Comparison of ENCODE assay signal across 10 cellular contexts in the genomic region with DNA sequence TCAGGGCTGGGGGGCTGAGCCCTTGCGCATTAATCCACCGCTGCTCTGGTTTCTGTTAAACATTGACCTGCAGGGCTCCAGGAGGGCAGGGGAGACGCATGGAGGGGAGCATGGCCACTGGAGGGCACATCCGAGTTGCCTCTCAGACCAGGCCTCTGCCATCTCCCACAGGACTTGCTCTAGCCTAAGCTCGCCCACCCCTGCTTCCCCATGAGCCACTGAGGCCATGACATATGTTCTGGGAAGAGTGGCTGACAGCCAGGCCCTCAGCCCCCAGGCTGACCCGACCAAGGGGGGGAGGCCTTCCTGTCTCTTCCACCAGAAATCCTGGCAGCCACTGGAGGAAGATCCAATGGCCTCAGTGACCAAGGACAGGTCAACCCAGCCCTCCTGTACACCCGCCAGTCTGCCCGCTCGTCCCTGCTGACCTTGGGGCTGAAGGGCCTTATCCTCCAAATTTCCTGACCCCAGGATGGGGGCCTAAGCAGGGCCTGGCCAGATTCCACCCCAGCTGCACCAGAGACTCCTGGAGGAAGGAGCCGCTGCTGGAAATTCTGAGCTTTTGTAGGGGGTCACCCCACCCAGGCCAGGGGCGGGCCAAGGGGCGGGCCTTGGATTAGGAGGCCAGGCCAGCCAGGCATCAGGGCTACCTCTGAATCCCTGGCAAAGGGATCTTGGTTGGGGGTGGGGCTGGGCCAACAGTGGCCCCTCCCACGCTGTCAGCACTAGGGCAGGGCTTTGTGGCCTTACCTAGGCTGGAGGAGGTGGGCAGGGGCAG. TPM values are rescaled to one million over a fixed set of nuclear protein-coding genes. Genes with fewer than 3 reads are reported as not detected.
DNase-seq lines count a peak whose midpoint lies in the region; ATAC-seq, FAIRE-seq and TF ChIP-seq lines count a peak whose summit lies in the region.
"Had no signal": no experiment of that assay in that cellular context is flagged by ENCODE, and none has a peak within 500 bp of the region (broad histone marks: within the 10 kb centered on the region; RNA-seq: fewer than 3 reads in every experiment).

A gene with protein sequence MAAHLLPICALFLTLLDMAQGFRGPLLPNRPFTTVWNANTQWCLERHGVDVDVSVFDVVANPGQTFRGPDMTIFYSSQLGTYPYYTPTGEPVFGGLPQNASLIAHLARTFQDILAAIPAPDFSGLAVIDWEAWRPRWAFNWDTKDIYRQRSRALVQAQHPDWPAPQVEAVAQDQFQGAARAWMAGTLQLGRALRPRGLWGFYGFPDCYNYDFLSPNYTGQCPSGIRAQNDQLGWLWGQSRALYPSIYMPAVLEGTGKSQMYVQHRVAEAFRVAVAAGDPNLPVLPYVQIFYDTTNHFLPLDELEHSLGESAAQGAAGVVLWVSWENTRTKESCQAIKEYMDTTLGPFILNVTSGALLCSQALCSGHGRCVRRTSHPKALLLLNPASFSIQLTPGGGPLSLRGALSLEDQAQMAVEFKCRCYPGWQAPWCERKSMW (minus strand): TSS at position 537 of the 778 bp plus-strand sequence. CDS start 618 bp downstream, outside the sequence.

- no peaks in the 10 kb centered on the region for H3K9me3 Mint-ChIP-seq in stimulated activated memory B cell treated with anti-CD40 and anti-IgM and Interleukin-4, amounts not matched to agents 10 μg/mL and 1 μg/mL and 100 μg/mL, for 72 hours

- no peaks in the 10 kb centered on the region for H3K9me3 ChIP-seq in Loucy (ENCODE audit: insufficient read depth, low read depth, low read length)

- no peaks in the 10 kb centered on the region for H3F3A ChIP-seq in Loucy (ENCODE audit: low read depth)

- no peak within 1 kb of the TSS for H3K9ac ChIP-seq in Loucy (ENCODE audit: low read depth, low read length, poor library complexity, severe bottlenecking)

- no peak within 1 kb of the TSS for H3K4me2 ChIP-seq in Loucy (ENCODE audit: low read depth, low read length, poor library complexity, severe bottlenecking)

- DNase-seq in choroid plexus epithelial cell (ENCODE audit: low read depth), result no peak
- no peak for DNase-seq in kidney epithelial cell (ENCODE audit: low read depth)
- no peak for DNase-seq in GM10248 (ENCODE audit: extremely low spot score)
- DNase-seq in NCI-H187 (lab: John Stamatoyannopoulos, UW), result no peak
- no peak for DNase-seq in NCI-H524 treated with DMSO at 0.1 percent for 48 hours (lab: John Stamatoyannopoulos, UW)
- no peak for DNase-seq in HTR-8/SVneo (ENCODE audit: insufficient read length, low spot score)

- H3K9me2 ChIP-seq in Loucy (replicated peaks; ENCODE audit: low read depth, low read length), result no peaks in the 10 kb centered on the region

- ATAC-seq in stimulated activated memory B cell treated with anti-CD40 and anti-IgM and Interleukin-4, amounts not matched to agents 10 μg/mL and 1 μg/mL and 100 μg/mL, for 72 hours, result no peak

- peak within 1 kb of the TSS; percentile 44 for H3K27ac Mint-ChIP-seq in stimulated activated memory B cell treated with anti-CD40 and anti-IgM and Interleukin-4, amounts not matched to agents 10 μg/mL and 1 μg/mL and 100 μg/mL, for 72 hours

- H3K4me1 ChIP-seq in Loucy (ENCODE audit: insufficient read depth, low read length, poor library complexity, severe bottlenecking), result peaks cover 11% of the 10 kb centered on the region

- H3K36me3 ChIP-seq in Loucy (ENCODE audit: insufficient read depth, low read length) (no peaks in the 10 kb centered on the region), kidney epithelial cell (ENCODE audit: control insufficient read depth, insufficient read depth, low read length) (no peaks in the 10 kb centered on the region)

- H3K79me2 ChIP-seq in Loucy (ENCODE audit: insufficient read depth, low read length), result peaks cover 4% of the 10 kb centered on the region; the same call in 1 of the 2 replicates

- H3K36me3 Mint-ChIP-seq in stimulated activated memory B cell treated with anti-CD40 and anti-IgM and Interleukin-4, amounts not matched to agents 10 μg/mL and 1 μg/mL and 100 μg/mL, for 72 hours, result no peaks in the 10 kb centered on the region

- H2AFZ ChIP-seq in Loucy (ENCODE audit: low read length), result no peak within 1 kb of the TSS

- no peaks in the 10 kb centered on the region for H3K27me3 Mint-ChIP-seq in stimulated activated memory B cell treated with anti-CD40 and anti-IgM and Interleukin-4, amounts not matched to agents 10 μg/mL and 1 μg/mL and 100 μg/mL, for 72 hours

- no peak within 1 kb of the TSS for H3K4me3 Mint-ChIP-seq in stimulated activated memory B cell treated with anti-CD40 and anti-IgM and Interleukin-4, amounts not matched to agents 10 μg/mL and 1 μg/mL and 100 μg/mL, for 72 hours

- TF ChIP-seq CTCF in Loucy (conservative IDR thresholded peaks at IDR 0.05; ENCODE audit: low read length), result peak; percentile 34
- peak; percentile 5 for TF ChIP-seq CTCF in choroid plexus epithelial cell (conservative IDR thresholded peaks at IDR 0.05; ENCODE audit: low read depth, low read length)
- TF ChIP-seq CTCF in kidney epithelial cell (IDR thresholded peaks at IDR 0.05; ENCODE audit: insufficient read depth, low read length, poor library complexity, severe bottlenecking), result peak; percentile 54
- no peak for TF ChIP-seq CTCF in GM10248 (IDR thresholded peaks at IDR 0.05; ENCODE audit: control extremely low read depth, extremely low read depth, low read depth, missing control alignments)

- H3K27me3 ChIP-seq in Loucy (ENCODE audit: insufficient read depth, low read length, poor library complexity, severe bottlenecking) (no peaks in the 10 kb centered on the region), kidney epithelial cell (ENCODE audit: control insufficient read depth, insufficient read depth, low read length) (no peaks in the 10 kb centered on the region)

- H3K4me1 Mint-ChIP-seq in stimulated activated memory B cell treated with anti-CD40 and anti-IgM and Interleukin-4, amounts not matched to agents 10 μg/mL and 1 μg/mL and 100 μg/mL, for 72 hours, result peaks cover 19% of the 10 kb centered on the region

- H3K4me3 ChIP-seq in Loucy (ENCODE audit: low read length, poor library complexity, severe bottlenecking) (no peak within 1 kb of the TSS), choroid plexus epithelial cell (ENCODE audit: low read depth, low read length) (no peak within 1 kb of the TSS), kidney epithelial cell (ENCODE audit: low read depth, low read length) (no peak within 1 kb of the TSS)

- H4K20me1 ChIP-seq in Loucy (ENCODE audit: insufficient read depth, low read length, poor library complexity, severe bottlenecking), result peaks cover 3% of the 10 kb centered on the region

- POLR2A ChIA-PET in GM10248 (lab: Yijun Ruan, JAX), result interaction anchor here (0.6 kb wide), 1 partner anchor 25 kb away, joined by 4 read pairs; no protein-coding TSS in a partner anchor

- FAIRE-seq in HTR-8/SVneo (lab: Jason Lieb, UNC), result no peak
- FAIRE-seq: colon, GM18507 had no signal

- CTCF ChIA-PET in GM10248 (lab: Yijun Ruan, JAX), result interaction anchor here (1.5 kb wide), 1 partner anchor 19 kb away, joined by 4 read pairs; a partner anchor contains a TSS

RNA-seq across cellular contexts. Expression of the gene that starts here (rescaled TPM):
- total RNA-seq in kidney epithelial cell, result 0.14 TPM in 1 of 2 replicates, not detected in the other
